18 cellular contexts compared by ENCODE assay signal in genomic region chr5:17336054-17336453, GRCh38.
DNase-seq lines count a peak whose midpoint lies in the region; ATAC-seq and FAIRE-seq lines count a peak whose summit lies in the region.
"Had no signal": no experiment of that assay in that cellular context is flagged by ENCODE, and none has a peak within 500 bp of the region (broad histone marks: within the 10 kb centered on the region; RNA-seq: fewer than 3 reads in every experiment).

No MANE protein-coding gene starts in this region.

- H4K8ac ChIP-seq in mesendoderm (ENCODE audit: low read depth, low read length), result no peak overlapping the region

- no peak overlapping the region for H3K4me3 ChIP-seq in mesendoderm (ENCODE audit: low read length)
- H3K4me3 ChIP-seq: Peyer's patch had no signal

- peak; percentile 15 for DNase-seq in SIG-M5 treated with dmso at 0.1 percent for 504 hours (lab: John Stamatoyannopoulos, UW; ENCODE audit: unreplicated experiment)
- no peak for DNase-seq in SIG-M5 (lab: John Stamatoyannopoulos, UW)
- DNase-seq in NCI-H524 treated with DMSO at 0.1 percent for 48 hours (lab: John Stamatoyannopoulos, UW), result peak; percentile 57
- peak; percentile 75 for DNase-seq in mesendoderm
- DNase-seq in urothelium cell line (ENCODE audit: low spot score), result no peak
- no peak for DNase-seq in activated gamma-delta T cell (lab: John Stamatoyannopoulos, UW)
- DNase-seq: AML-193; C1 segment of cervical spinal cord; CD8-positive, alpha-beta T cell; DMS153; Kasumi-1; NCI-H146; NCI-H2029; NCI-H510A; Peyer's patch had no signal

- H3K56ac ChIP-seq in mesendoderm (ENCODE audit: low read length), result no peak overlapping the region

- no peak overlapping the region for H2BK5ac ChIP-seq in mesendoderm (ENCODE audit: low read length)

- H3K23ac ChIP-seq in mesendoderm (ENCODE audit: low read length), result no peak overlapping the region

- ATAC-seq in GM19324 (IDR thresholded peaks at IDR 0.05; ENCODE audit: low FRiP score, unreplicated experiment) (no peak), GM18873 (IDR thresholded peaks at IDR 0.05; ENCODE audit: low FRiP score, unreplicated experiment) (no peak)
- ATAC-seq: CD8-positive, alpha-beta T cell had no signal

- H3K4me1 ChIP-seq in mesendoderm (ENCODE audit: control insufficient read depth, low read depth, low read length), result no peaks in the 10 kb centered on the region
- H3K4me1 ChIP-seq: Peyer's patch had no signal

- no peak overlapping the region for H4K5ac ChIP-seq in mesendoderm (ENCODE audit: low read length)

- H2BK120ac ChIP-seq in mesendoderm (ENCODE audit: low read depth, low read length), result no peak overlapping the region

- H3K4me2 ChIP-seq in mesendoderm (ENCODE audit: low read length), result no peak overlapping the region

- H3K79me2 ChIP-seq in mesendoderm (ENCODE audit: control insufficient read depth, insufficient read depth, low read length), result no peaks in the 10 kb centered on the region

- no peak overlapping the region for H3K9ac ChIP-seq in mesendoderm (ENCODE audit: low read length)

- no peak overlapping the region for H2AK5ac ChIP-seq in mesendoderm (ENCODE audit: low read length)

- H3K79me1 ChIP-seq in mesendoderm (ENCODE audit: low read length), result no peaks in the 10 kb centered on the region

- H3K18ac ChIP-seq in mesendoderm (ENCODE audit: low read length), result no peak overlapping the region

- no peak overlapping the region for H3K4ac ChIP-seq in mesendoderm (ENCODE audit: low read depth, low read length)

- WGBS in mesendoderm (ENCODE audit: extremely low coverage, insufficient coverage, low lambda C conversion rate), result no CpG with 5 or more reads among the region's 1 CpG

- H3K27ac ChIP-seq in mesendoderm (ENCODE audit: low read depth, low read length), result no peak overlapping the region
- H3K27ac ChIP-seq: Peyer's patch had no signal

- no peaks in the 10 kb centered on the region for H3K27me3 ChIP-seq in mesendoderm (ENCODE audit: insufficient read depth, low read length, poor library complexity)
- H3K27me3 ChIP-seq: Peyer's patch had no signal

- peak; percentile 23 for FAIRE-seq in urothelium cell line (lab: Jason Lieb, UNC)
- FAIRE-seq: GM12892 had no signal

- no peaks in the 10 kb centered on the region for H3K36me3 ChIP-seq in mesendoderm (ENCODE audit: control insufficient read depth, insufficient read depth, low read length)
- H3K36me3 ChIP-seq: Peyer's patch had no signal

- H2BK15ac ChIP-seq in mesendoderm (replicated peaks; ENCODE audit: low read depth), result no peak overlapping the region

Comparison
In these comparisons a context has a peak if more than half of its experiments do, and no peak if none do; other contexts are left out.
1. DNase-seq: peak in SIG-M5 treated with dmso at 0.1 percent for 504 hours (single experiment), NCI-H524 treated with DMSO at 0.1 percent for 48 hours (single experiment) and mesendoderm (single experiment); none in SIG-M5 (single experiment), urothelium cell line (single experiment) and activated gamma-delta T cell (single experiment).